8 cellular contexts compared by ENCODE assay signal in the genomic region with DNA sequence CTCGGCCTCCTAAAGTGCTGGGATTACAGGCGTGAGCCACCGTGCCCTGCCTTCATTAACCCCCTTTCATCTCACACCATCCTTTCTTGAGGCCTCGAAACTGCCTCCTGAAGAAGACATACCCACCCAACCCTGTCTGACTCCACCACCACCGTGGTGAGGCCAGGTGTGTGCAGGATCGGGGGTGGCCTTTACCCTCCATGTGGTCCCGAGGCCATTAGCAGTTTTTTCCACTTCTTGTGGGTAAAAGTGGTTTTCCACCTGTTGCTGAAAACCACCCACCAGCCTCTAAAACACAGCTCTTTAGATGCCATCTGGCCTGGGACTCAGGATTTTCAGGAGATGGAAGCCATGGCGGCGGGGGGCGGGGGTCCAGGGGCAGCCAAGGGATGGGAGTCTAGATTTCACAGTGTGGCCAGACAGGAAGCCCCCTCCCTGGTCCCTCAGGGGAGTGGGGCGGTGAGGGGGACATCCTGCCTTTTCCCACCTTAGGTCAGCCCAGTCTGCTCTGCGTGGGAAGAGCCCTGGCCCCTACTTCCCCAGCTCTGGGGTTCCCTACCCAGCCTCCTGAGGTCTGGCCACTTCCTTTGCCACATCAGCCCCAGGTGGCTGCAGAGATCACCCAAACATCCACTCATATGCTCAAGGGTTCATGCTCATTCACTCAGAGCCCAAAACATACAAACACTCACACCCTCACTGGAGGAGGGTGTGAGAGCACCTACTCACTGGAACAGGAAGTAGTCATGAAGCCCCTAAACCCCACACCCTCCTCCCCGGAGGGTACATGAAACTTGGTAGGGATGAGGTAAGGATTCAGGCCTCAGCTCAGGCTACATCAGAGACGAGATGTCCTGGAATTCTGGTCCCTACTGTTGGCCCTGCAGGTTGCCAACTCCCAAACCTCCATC. TPM values are rescaled to one million over a fixed set of nuclear protein-coding genes. Genes with fewer than 3 reads are reported as not detected.
DNase-seq lines count a peak whose midpoint lies in the region; ATAC-seq, FAIRE-seq and TF ChIP-seq lines count a peak whose summit lies in the region.

No MANE protein-coding gene starts in this region.

- ATAC-seq in GM18498 (IDR thresholded peaks at IDR 0.05; ENCODE audit: unreplicated experiment) (peak; percentile 39), HG02885 (IDR thresholded peaks at IDR 0.05; ENCODE audit: poor library complexity, unreplicated experiment) (peak; percentile 38), lower lobe of right lung (peak; percentile 3 to 4), HG02588 (IDR thresholded peaks at IDR 0.05; ENCODE audit: unreplicated experiment) (no peak)

- intact Hi-C loops in lower lobe of right lung (cut with DNase I): no loop called here

- DNase-seq in activated CD8-positive, alpha-beta memory T cell treated with anti-CD3 and anti-CD28 coated beads for 48 hours (ENCODE audit: low read depth in 2 of 3, low spot score in 2 of 3): peak in 2 of 3 experiments; percentile 47 to 63
- DNase-seq in lower lobe of right lung (no peak), urothelium cell line (ENCODE audit: low spot score) (no peak), mesenteric fat pad (ENCODE audit: low spot score) (no peak), NCI-H2227 (lab: John Stamatoyannopoulos, UW; ENCODE audit: unreplicated experiment) (no peak)

- peak overlapping the region; percentile 61 for H3K4me3 ChIP-seq in lower lobe of right lung

- no peak for TF ChIP-seq CTCF in lower lobe of right lung (IDR thresholded peaks at IDR 0.05)

- H3K4me1 ChIP-seq in lower lobe of right lung: peaks cover 84% of the 10 kb centered on the region

- peak; percentile 50 for FAIRE-seq in urothelium cell line (lab: Jason Lieb, UNC)

- peaks cover 6% of the 10 kb centered on the region for H3K27me3 ChIP-seq in lower lobe of right lung (ENCODE audit: low read depth)

- no peaks in the 10 kb centered on the region for H3K9me3 ChIP-seq in lower lobe of right lung

- H3K27ac ChIP-seq in lower lobe of right lung: peak overlapping the region; percentile 90

- no peaks in the 10 kb centered on the region for H3K36me3 ChIP-seq in lower lobe of right lung

RNA-seq across cellular contexts. Expression of gene FGR, which starts 2.3 kb away (rescaled TPM):
- total RNA-seq in lower lobe of right lung (193 TPM), mesenteric fat pad (49.7 TPM)

RNA-seq across cellular contexts. Expression of gene AHDC1, which starts 28.7 kb away (rescaled TPM):
- total RNA-seq in lower lobe of right lung (23.7 TPM), mesenteric fat pad (28.5 TPM)

RNA-seq across cellular contexts. Expression of gene IFI6, which starts 39.4 kb away (rescaled TPM):
- 211 TPM for total RNA-seq in lower lobe of right lung
- total RNA-seq in mesenteric fat pad: 126 TPM

Comparison
In these comparisons a context has a peak if more than half of its experiments do, and no peak if none do; other contexts are left out.
1. DNase-seq: peak in activated CD8-positive, alpha-beta memory T cell treated with anti-CD3 and anti-CD28 coated beads for 48 hours (2 of 3); none in lower lobe of right lung (single experiment), urothelium cell line (single experiment), mesenteric fat pad (single experiment) and NCI-H2227 (single experiment).